23 cellular contexts compared by ENCODE assay signal in the genomic region with DNA sequence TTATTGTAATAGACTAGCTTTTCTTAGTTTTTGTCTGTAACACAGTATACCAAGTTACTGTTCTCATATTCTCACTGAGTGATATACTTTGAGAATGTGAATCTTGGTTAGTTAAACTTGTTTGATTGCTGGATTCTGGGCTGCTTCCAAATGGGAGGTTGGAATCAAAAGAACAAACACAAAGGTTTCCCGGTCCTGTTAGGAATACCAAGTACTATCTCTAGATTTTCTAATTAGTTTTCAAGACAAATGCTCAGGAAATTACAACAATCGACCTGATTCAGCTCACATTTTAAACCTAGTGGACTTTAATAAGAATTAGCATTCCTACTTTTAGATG.
DNase-seq lines count a peak whose midpoint lies in the region; ATAC-seq and TF ChIP-seq lines count a peak whose summit lies in the region.
"Had no signal": no experiment of that assay in that cellular context is flagged by ENCODE, and none has a peak within 500 bp of the region (broad histone marks: within the 10 kb centered on the region; RNA-seq: fewer than 3 reads in every experiment).

No MANE protein-coding gene starts in this region.

- peak overlapping the region; percentile 11 for H3K4me2 ChIP-seq in skeletal muscle satellite cell (ENCODE audit: low read length)

- no peaks in the 10 kb centered on the region for H3K36me3 ChIP-seq in skeletal muscle satellite cell (ENCODE audit: insufficient read depth, low read length)
- H3K36me3 ChIP-seq: ascending aorta, right lobe of liver had no signal

- H3K4me1 ChIP-seq in skeletal muscle satellite cell (ENCODE audit: control insufficient read depth, insufficient read depth, low read length): peaks cover 35% of the 10 kb centered on the region
- H3K4me1 ChIP-seq: right lobe of liver had no signal

- H3K9ac ChIP-seq in skeletal muscle satellite cell (ENCODE audit: low read depth, low read length): peak overlapping the region; percentile 46

- TF ChIP-seq CTCF in LNCaP clone FGC (IDR thresholded peaks at IDR 0.05; ENCODE audit: control insufficient read depth, extremely low read depth, insufficient read depth) (no peak), astrocyte of the spinal cord (IDR thresholded peaks at IDR 0.05; ENCODE audit: low read depth, low read length) (no peak)

- H3K4me3 ChIP-seq in LNCaP clone FGC (ENCODE audit: low read depth, low read length) (no peak overlapping the region), astrocyte of the spinal cord (ENCODE audit: low read depth, low read length) (no peak overlapping the region), skeletal muscle satellite cell (ENCODE audit: low read length) (no peak overlapping the region)
- H3K4me3 ChIP-seq: ascending aorta, right lobe of liver had no signal

- DNase-seq in LNCaP clone FGC (ENCODE audit: low read depth) (peak; percentile 56), astrocyte of the spinal cord (ENCODE audit: low read depth, low spot score) (peak; percentile 37)
- no peak for DNase-seq in stimulated activated CD4-positive, alpha-beta T cell treated with anti-CD3 and anti-CD28 coated beads, Interleukin-2, amount 100 ng/mL, for 48 hours
- DNase-seq: activated CD4-positive, alpha-beta T cell treated with anti-CD3 and anti-CD28 coated beads, Interleukin-2, amount 10 ng/mL, durations not matched to agents 7 days and 5 days; activated naive CD4-positive, alpha-beta T cell treated with anti-CD3 and anti-CD28 coated beads for 36 hours; AML-193; Calu3; erythroblast; glutamatergic neuron; GOT3; immature natural killer cell; mammary epithelial cell; MV-4-11; NCI-H2081; NCI-H526; right lobe of liver; stimulated activated CD4-positive, alpha-beta T cell treated with anti-CD3 and anti-CD28 coated beads, Interleukin-2, amount 100 ng/mL, for 24 hours; substantia nigra had no signal

- H3K27me3 ChIP-seq in layer of hippocampus (ENCODE audit: control insufficient read depth, insufficient read depth, low read length): no peaks in the 10 kb centered on the region
- no peaks in the 10 kb centered on the region for H3K27me3 ChIP-seq in skeletal muscle satellite cell (ENCODE audit: control insufficient read depth, insufficient read depth, low read length)
- H3K27me3 ChIP-seq: ascending aorta, right lobe of liver had no signal

- H3K27ac ChIP-seq in layer of hippocampus (ENCODE audit: low read depth, low read length): peak overlapping the region; percentile 38
- H3K27ac ChIP-seq: ascending aorta, right lobe of liver had no signal

- in situ Hi-C loops in astrocyte of the spinal cord (cut with HindIII; ENCODE audit: low sequenced_read_pairs): no loop called here

- ATAC-seq in GM18517 (IDR thresholded peaks at IDR 0.05; ENCODE audit: unreplicated experiment): no peak
- ATAC-seq in HG02870 (IDR thresholded peaks at IDR 0.05; ENCODE audit: unreplicated experiment): no peak
- ATAC-seq: right lobe of liver had no signal

- H3K9me3 ChIP-seq in skeletal muscle satellite cell (replicated peaks; ENCODE audit: low read length): no peaks in the 10 kb centered on the region
- H3K9me3 ChIP-seq: right lobe of liver had no signal

Comparison
In these comparisons a context has a peak if more than half of its experiments do, and no peak if none do; other contexts are left out.
1. DNase-seq: peak in LNCaP clone FGC (single experiment) and astrocyte of the spinal cord (single experiment); none in stimulated activated CD4-positive, alpha-beta T cell treated with anti-CD3 and anti-CD28 coated beads, Interleukin-2, amount 100 ng/mL, for 48 hours (0 of 2).